ENCODE assay signal across 8 cellular contexts in genomic region chr7:117110480-117111315, GRCh38.
A peak's percentile ranks its signal among the peaks of the same experiment; 100 is the strongest.
DNase-seq lines count a peak whose midpoint lies in the region; ATAC-seq and TF ChIP-seq lines count a peak whose summit lies in the region.

No MANE protein-coding gene starts in this region.

- H3K9me3 ChIP-seq in A673 (ENCODE audit: low read depth, low read length, poor library complexity, severe bottlenecking) (no peaks in the 10 kb centered on the region), mesodermal cell (ENCODE audit: control insufficient read depth, low read length) (no peaks in the 10 kb centered on the region), prostate gland (no peaks in the 10 kb centered on the region)

- BruUV-seq in A673 (replicated peaks; lab: Mats Ljungman, UMichigan) = no TSS peak

- H3K27me3 Mint-ChIP-seq in progenitor cell of endocrine pancreas = no peaks in the 10 kb centered on the region

- H3K4me1 Mint-ChIP-seq in progenitor cell of endocrine pancreas (ENCODE audit: low read depth) = peaks cover 6% of the 10 kb centered on the region

- H3K36me3 ChIP-seq in A673 (ENCODE audit: insufficient read depth, low read length, poor library complexity, severe bottlenecking) (no peaks in the 10 kb centered on the region), mesodermal cell (ENCODE audit: control insufficient read depth, insufficient read depth, low read length) (no peaks in the 10 kb centered on the region), prostate gland (no peaks in the 10 kb centered on the region)

- 78 to 89% methylated on average over 3 to 5 of the region's 5 CpGs for WGBS in mesodermal cell (ENCODE audit: insufficient coverage in 2 of 2), 2 experiments
- WGBS in prostate gland = 68% methylated on average over 5 of the region's 5 CpGs

- ATAC-seq in HG03175 (IDR thresholded peaks at IDR 0.05; ENCODE audit: unreplicated experiment) (peak; percentile 89), sciatic nerve (no peak)

- POLR2A ChIA-PET in A673 (lab: Charles Lee; ENCODE audit: low non-redundant PET) = no interaction called here

- H3K27me3 ChIP-seq in A673 (replicated peaks; ENCODE audit: insufficient read depth, low read depth, low read length, poor library complexity) (no peaks in the 10 kb centered on the region), prostate gland (replicated peaks; ENCODE audit: insufficient read depth) (no peaks in the 10 kb centered on the region)

- H3K4me3 ChIP-seq in A673 (ENCODE audit: low read depth, low read length, poor library complexity, severe bottlenecking) (no peak overlapping the region), mesodermal cell (ENCODE audit: extremely low read depth, insufficient read depth, low read length, poor library complexity, severe bottlenecking) (no peak overlapping the region), prostate gland (no peak overlapping the region)

- no peak for TF ChIP-seq CTCF in A673 (conservative IDR thresholded peaks at IDR 0.05; ENCODE audit: low read depth, low read length)
- no peak for TF ChIP-seq CTCF in prostate gland (IDR thresholded peaks at IDR 0.05)
- no peak for TF ChIP-seq CTCF in progenitor cell of endocrine pancreas (IDR thresholded peaks at IDR 0.05; ENCODE audit: unreplicated experiment)

- CTCF ChIA-PET in A673 (lab: Charles Lee) = no interaction called here

- H3K9me3 Mint-ChIP-seq in progenitor cell of endocrine pancreas (ENCODE audit: low read depth) = peaks cover 13% of the 10 kb centered on the region

- DNase-seq in A673 (ENCODE audit: low spot score) (peak; percentile 55), GM19240 (ENCODE audit: insufficient read length, low spot score) (peak; percentile 36), prostate gland (ENCODE audit: low spot score) (no peak), sciatic nerve (ENCODE audit: low spot score) (no peak), progenitor cell of endocrine pancreas (ENCODE audit: low spot score, unreplicated experiment) (no peak)
- peak; percentile 68 for DNase-seq in activated CD8-positive, alpha-beta memory T cell treated with anti-CD3 and anti-CD28 coated beads for 24 hours

- no peak for TF ChIP-seq POLR2A in prostate gland (IDR thresholded peaks at IDR 0.05)

- H3K36me3 Mint-ChIP-seq in progenitor cell of endocrine pancreas (ENCODE audit: insufficient read depth) = peaks cover 15% of the 10 kb centered on the region

- intact Hi-C loops in A673 (cut with micrococcal nuclease; ENCODE audit: unreplicated experiment) = loop anchor here (10.0 kb wide), 1 partner anchor 506 kb away; no protein-coding TSS in a partner anchor
- intact Hi-C loops in prostate gland (cut with DNase I) = no loop called here
- intact Hi-C loops in sciatic nerve (cut with DNase I) = loop anchor here (10.0 kb wide), 1 partner anchor 126 kb away; no protein-coding TSS in a partner anchor

- H3K27ac Mint-ChIP-seq in progenitor cell of endocrine pancreas = no peak overlapping the region

- H3K4me3 Mint-ChIP-seq in progenitor cell of endocrine pancreas (ENCODE audit: low read depth) = no peak overlapping the region

- H3K27ac ChIP-seq in A673 (ENCODE audit: low read depth, low read length, poor library complexity, severe bottlenecking) (no peak overlapping the region), mesodermal cell (ENCODE audit: low read depth, low read length, severe bottlenecking) (peak overlapping the region; percentile 41), prostate gland (no peak overlapping the region)

- H3K4me1 ChIP-seq in A673 (ENCODE audit: insufficient read depth, low read length, poor library complexity, severe bottlenecking) (peaks cover 9% of the 10 kb centered on the region), mesodermal cell (ENCODE audit: control insufficient read depth, insufficient read depth, low read length, poor library complexity, severe bottlenecking) (no peaks in the 10 kb centered on the region), prostate gland (replicated peaks) (no peaks in the 10 kb centered on the region)

Comparison
In these comparisons a context has a peak if more than half of its experiments do, and no peak if none do; other contexts are left out.
1. DNase-seq: peak in A673 (single experiment), GM19240 (single experiment) and activated CD8-positive, alpha-beta memory T cell treated with anti-CD3 and anti-CD28 coated beads for 24 hours (single experiment); none in prostate gland (single experiment), sciatic nerve (single experiment) and progenitor cell of endocrine pancreas (single experiment).